In the genomic region with DNA sequence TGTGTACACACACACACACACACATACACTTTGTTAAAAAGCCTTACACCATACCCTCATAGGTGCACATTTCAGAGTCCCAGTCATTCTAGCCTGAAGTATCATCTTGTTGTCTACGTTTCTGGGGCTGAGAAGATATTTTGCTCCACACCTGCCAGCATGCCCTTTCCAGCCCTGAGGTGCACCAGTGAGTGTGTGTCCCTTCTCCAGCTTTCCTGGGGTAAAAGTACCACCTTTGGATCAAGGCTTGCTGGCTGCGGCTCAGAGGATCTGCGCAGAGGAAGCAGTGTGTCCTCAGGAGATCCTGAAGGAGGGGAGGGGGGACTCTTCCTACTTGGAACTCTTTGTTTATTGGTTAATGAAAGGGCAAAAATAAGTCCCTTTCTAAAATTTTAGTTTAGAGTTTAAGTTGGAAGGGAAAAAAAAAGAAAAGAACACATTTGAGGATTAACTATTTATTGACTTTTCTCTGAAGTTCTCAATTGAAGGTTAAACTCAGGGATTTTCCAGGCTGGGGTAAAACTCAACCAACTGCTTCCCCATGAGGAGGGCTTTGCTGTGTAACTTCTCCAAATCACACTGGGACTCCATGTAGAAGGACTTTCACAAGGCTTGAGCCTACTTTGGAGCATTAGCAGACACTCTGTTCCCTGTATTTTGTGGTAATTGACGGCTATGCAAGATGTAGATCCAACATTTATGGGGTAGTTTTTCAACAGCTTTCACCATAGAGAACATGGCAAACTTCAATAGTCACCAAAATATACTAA, we compare ENCODE assay signal across 1 cellular context.
TF ChIP-seq lines count a peak whose summit lies in the region.

No MANE protein-coding gene starts in this region.

TF ChIP-seq in H1, 55 proteins besides CTCF, POLR2A, EP300 and RAD21 (continued from another document):
- no peak for TF ChIP-seq TAF7 (optimal IDR thresholded peaks at IDR 0.05; ENCODE audit: borderline replicate concordance, low read depth, low read length)
